8 cellular contexts compared by ENCODE assay signal in genomic region chr19:55253842-55254624, GRCh38.
DNase-seq lines count a peak whose midpoint lies in the region; FAIRE-seq and TF ChIP-seq lines count a peak whose summit lies in the region.

No MANE protein-coding gene starts in this region.

- H3K36me3 ChIP-seq in BLaER1: peaks cover 31% of the 10 kb centered on the region
- H3K36me3 ChIP-seq in MM.1S (replicated peaks; ENCODE audit: insufficient read depth, low read length): 0 out of 2 replicates have a peak, but pooled peaks cover 3% of the 10 kb centered on the region
- H3K36me3 ChIP-seq in effector memory CD4-positive, alpha-beta T cell (ENCODE audit: control insufficient read depth, insufficient read depth, low read length): no peaks in the 10 kb centered on the region

- H3K79me2 ChIP-seq in MM.1S (ENCODE audit: low read length): peaks cover 93% of the 10 kb centered on the region

- peaks cover 81% of the 10 kb centered on the region for H3K4me1 ChIP-seq in BLaER1
- peaks cover 14% of the 10 kb centered on the region for H3K4me1 ChIP-seq in MM.1S (ENCODE audit: low read length)
- peaks cover 71% of the 10 kb centered on the region for H3K4me1 ChIP-seq in effector memory CD4-positive, alpha-beta T cell (ENCODE audit: control insufficient read depth, insufficient read depth, low read length, poor library complexity, severe bottlenecking)

- DNase-seq in GM19239 (ENCODE audit: insufficient read length, low spot score): peak; percentile 74
- peak; percentile 87 for DNase-seq in MM.1S
- peak; percentile 57 for DNase-seq in activated CD4-positive, CD25-positive, alpha-beta regulatory T cell treated with anti-CD3 and anti-CD28 coated beads, Interleukin-2, amount 50 U/mL, for 72 hours
- DNase-seq in effector memory CD4-positive, alpha-beta T cell: peak; percentile 34 to 63 (median 45)
- DNase-seq in stimulated activated CD4-positive, alpha-beta T cell treated with anti-CD3 and anti-CD28 coated beads, Interleukin-2, amount 100 ng/mL, for 48 hours: peak; percentile 40 to 46
- DNase-seq in NCI-H128 (lab: John Stamatoyannopoulos, UW; ENCODE audit: unreplicated experiment): no peak
- no peak for DNase-seq in NCI-H226

- H3K9ac ChIP-seq in BLaER1 (peak overlapping the region; percentile 97), MM.1S (ENCODE audit: low read length) (peak overlapping the region; percentile 80)

- H3K27me3 ChIP-seq in BLaER1: no peaks in the 10 kb centered on the region
- H3K27me3 ChIP-seq in MM.1S (replicated peaks; ENCODE audit: insufficient read depth, low read length): no peaks in the 10 kb centered on the region
- H3K27me3 ChIP-seq in effector memory CD4-positive, alpha-beta T cell (replicated peaks; ENCODE audit: control insufficient read depth, insufficient read depth, low read length, poor library complexity, severe bottlenecking): no peaks in the 10 kb centered on the region

- H3K9me2 ChIP-seq in MM.1S (replicated peaks; ENCODE audit: insufficient read depth, low read length): no peaks in the 10 kb centered on the region

- TF ChIP-seq CTCF in MM.1S (IDR thresholded peaks at IDR 0.05; ENCODE audit: low read length): no peak

- H4K20me1 ChIP-seq in BLaER1 (peaks cover 95% of the 10 kb centered on the region), MM.1S (ENCODE audit: insufficient read depth, low read length) (peaks cover 33% of the 10 kb centered on the region)

- H3K4me2 ChIP-seq in BLaER1 (peak overlapping the region; percentile 98), MM.1S (ENCODE audit: low read depth, low read length) (peak overlapping the region; percentile 97)

- peak; percentile 99 for FAIRE-seq in GM19239 (lab: Jason Lieb, UNC)

- H3K4me3 ChIP-seq in BLaER1 (peak overlapping the region; percentile 88), MM.1S (ENCODE audit: low read length) (peak overlapping the region; percentile 94)
- H3K4me3 ChIP-seq in effector memory CD4-positive, alpha-beta T cell (ENCODE audit: insufficient read depth, low read depth, low read length, poor library complexity, severe bottlenecking): peak overlapping the region; percentile 84

- peaks cover 43% of the 10 kb centered on the region for H3F3A ChIP-seq in MM.1S (ENCODE audit: insufficient read depth, low read length)

- H3K9me3 ChIP-seq in BLaER1: no peaks in the 10 kb centered on the region
- no peaks in the 10 kb centered on the region for H3K9me3 ChIP-seq in MM.1S (replicated peaks; ENCODE audit: insufficient read depth, low read length)
- H3K9me3 ChIP-seq in effector memory CD4-positive, alpha-beta T cell (ENCODE audit: control insufficient read depth, low read length): no peaks in the 10 kb centered on the region

- no peak overlapping the region for H2AFZ ChIP-seq in MM.1S (ENCODE audit: low read length)

- H3K27ac ChIP-seq in BLaER1 (peak overlapping the region; percentile 98), MM.1S (ENCODE audit: low read length) (peak overlapping the region; percentile 95)
- peak overlapping the region; percentile 88 for H3K27ac ChIP-seq in effector memory CD4-positive, alpha-beta T cell (ENCODE audit: insufficient read depth, low read length, poor library complexity, severe bottlenecking)

Comparison
In these comparisons a context has a peak if more than half of its experiments do, and no peak if none do; other contexts are left out.
1. DNase-seq: peak in GM19239 (single experiment), MM.1S (single experiment), activated CD4-positive, CD25-positive, alpha-beta regulatory T cell treated with anti-CD3 and anti-CD28 coated beads, Interleukin-2, amount 50 U/mL, for 72 hours (single experiment), effector memory CD4-positive, alpha-beta T cell (3 of 3) and stimulated activated CD4-positive, alpha-beta T cell treated with anti-CD3 and anti-CD28 coated beads, Interleukin-2, amount 100 ng/mL, for 48 hours (2 of 2); none in NCI-H128 (single experiment) and NCI-H226 (single experiment).
2. Peak in every context shown above with its lines, with median percentiles within 50 percentile points of each other: H3K27ac ChIP-seq and H3K4me3 ChIP-seq.